ENCODE assay signal across 8 cellular contexts in genomic region chr15:83092309-83092976, GRCh38. TPM values are rescaled to one million over a fixed set of nuclear protein-coding genes. Genes with fewer than 3 reads are reported as not detected.
A peak's percentile ranks its signal among the peaks of the same experiment; 100 is the strongest.
DNase-seq lines count a peak whose midpoint lies in the region; ATAC-seq and TF ChIP-seq lines count a peak whose summit lies in the region.

No MANE protein-coding gene starts in this region.

- H3K9me3 ChIP-seq in stomach = peaks cover 0 to 5% (median 3%) of the 10 kb centered on the region in 4 donors

- DNase-seq in GM10266 (ENCODE audit: extremely low spot score) (peak; percentile 64), OCI-M1 (lab: John Stamatoyannopoulos, UW) (peak; percentile 98), globus pallidus (ENCODE audit: low spot score) (peak; percentile 68), stomach (peak; percentile 32), DMS79 (lab: John Stamatoyannopoulos, UW) (no peak), NCI-H1417 (lab: John Stamatoyannopoulos, UW) (no peak)

- TF ChIP-seq CTCF in GM10266 (IDR thresholded peaks at IDR 0.05; ENCODE audit: control insufficient read depth, insufficient read depth, low read depth, missing control alignments) (no peak), stomach (IDR thresholded peaks at IDR 0.05) (no peak)

- H3K36me3 ChIP-seq in stomach = no peaks in the 10 kb centered on the region

- no peak overlapping the region for H3K4me3 ChIP-seq in stomach

- no peaks in the 10 kb centered on the region for H3K27me3 ChIP-seq in stomach

- WGBS in stomach, 5 donors = 53 to 64% (median 61%) methylated on average over 4 of the region's 4 CpGs

- intact Hi-C loops in stomach (cut with DNase I; ENCODE audit: low total_unique reads) = no loop called here

- TF ChIP-seq EP300 in stomach (IDR thresholded peaks at IDR 0.05) = no peak

- H3K27ac ChIP-seq in stomach = peak overlapping the region in 3 of 5 donors; percentile 10 to 43 (median 13)

- peak; percentile 83 for ATAC-seq in GM21786 (IDR thresholded peaks at IDR 0.05; ENCODE audit: unreplicated experiment)
- no peak for ATAC-seq in HG03469 (IDR thresholded peaks at IDR 0.05; ENCODE audit: unreplicated experiment)

- no peak for TF ChIP-seq POLR2A in stomach (IDR thresholded peaks at IDR 0.05)

- H3K4me1 ChIP-seq in stomach = no peaks in the 10 kb centered on the region

RNA-seq across cellular contexts. Expression of gene TM6SF1, which starts 15.0 kb away (rescaled TPM):
- total RNA-seq in stomach = 1 to 10 TPM in 2 of 5 donors, not detected in 3; 2.4 to 7.7 TPM
- 1 to 10 TPM in 2 of 3 donors, under 1 TPM in 1; 0.75 to 2.1 (median 1.1) TPM for polyA plus RNA-seq in stomach

RNA-seq across cellular contexts. Expression of gene BTBD1, which starts 25.4 kb away (rescaled TPM):
- total RNA-seq in stomach = 10 to 100 TPM; 41.5 to 94.4 (median 61.8) TPM
- 10 to 100 TPM; 13.2 to 34.1 (median 20.3) TPM for polyA plus RNA-seq in stomach

Comparison
In these comparisons a context has a peak if more than half of its experiments do, and no peak if none do; other contexts are left out.
1. DNase-seq: peak in GM10266 (single experiment), OCI-M1 (single experiment), globus pallidus (single experiment) and stomach (single experiment); none in DMS79 (single experiment) and NCI-H1417 (0 of 3).